In genomic region chr7:1248459-1249131, GRCh38 we compare ENCODE assay signal across 18 cellular contexts. TPM values are rescaled to one million over a fixed set of nuclear protein-coding genes. Genes with fewer than 3 reads are reported as not detected.
DNase-seq lines count a peak whose midpoint lies in the region; ATAC-seq, FAIRE-seq and TF ChIP-seq lines count a peak whose summit lies in the region.
"Had no signal": no experiment of that assay in that cellular context is flagged by ENCODE, and none has a peak within 500 bp of the region (broad histone marks: within the 10 kb centered on the region; RNA-seq: fewer than 3 reads in every experiment).

No MANE protein-coding gene starts in this region.

- DNase-seq in right cardiac atrium (peak; percentile 7 to 58 (median 45)), left cardiac atrium (no peak), Panc1 (ENCODE audit: low read depth, low spot score) (no peak), left kidney (ENCODE audit: low read depth, low spot score) (peak; percentile 72), NCI-H2081 treated with DMSO at 0.1 percent for 48 hours (lab: John Stamatoyannopoulos, UW) (no peak), transverse colon (no peak), GM19239 (ENCODE audit: insufficient read length, low spot score) (no peak), kidney tubule cell (ENCODE audit: low spot score) (no peak)
- DNase-seq: activated effector memory CD4-positive, alpha-beta T cell treated with anti-CD3 and anti-CD28 coated beads, Interleukin-2, amount 50 U/mL, for 16 hours; effector memory CD4-positive, alpha-beta T cell; spleen had no signal

- no TSS peak for BruUV-seq in Panc1 (replicated peaks; lab: Mats Ljungman, UMichigan)

- WGBS in right cardiac atrium = 4% methylated on average over 32 of the region's 32 CpGs
- WGBS in transverse colon (ENCODE audit: low coverage in 1 of 2), 2 donors = 9% methylated on average over 30 of the region's 32 CpGs; no CpG with 5 or more reads in 1 of the 2 donors

- no peak overlapping the region for H3K27ac ChIP-seq in right cardiac atrium (ENCODE audit: low read length)
- no peak overlapping the region for H3K27ac ChIP-seq in Panc1 (ENCODE audit: low read length)
- no peak overlapping the region for H3K27ac ChIP-seq in transverse colon
- H3K27ac ChIP-seq: spleen had no signal

- POLR2A ChIA-PET in Panc1 (lab: Charles Lee) = no interaction called here

- in situ Hi-C loops in Panc1 (cut with HindIII; ENCODE audit: low pct_unique_long_range_greater_than_20kb, low sequenced_read_pairs) = no loop called here
- in situ Hi-C loops in transverse colon (cut with MboI; ENCODE audit: low pct_ligation_motif_present in 1 of 4, low pct_unique_long_range_greater_than_20kb in 1 of 4, low sequenced_read_pairs in 3 of 4) = no loop called here

- FAIRE-seq in GM19239 (lab: Jason Lieb, UNC) = no peak
- FAIRE-seq: GM12891, TTC549 had no signal

- H3K4me1 ChIP-seq in right cardiac atrium (ENCODE audit: control insufficient read depth, insufficient read depth, low read length) (no peaks in the 10 kb centered on the region), Panc1 (ENCODE audit: control insufficient read depth, insufficient read depth, low read length) (peaks cover 8% of the 10 kb centered on the region), transverse colon (peaks cover 0 to 16% (median 9%) of the 10 kb centered on the region in 4 donors)

- intact Hi-C loops in right cardiac atrium (cut with DNase I) (no loop called here), left cardiac atrium (cut with DNase I) (no loop called here), Panc1 (cut with micrococcal nuclease; ENCODE audit: unreplicated experiment) (no loop called here), transverse colon (cut with DNase I; ENCODE audit: low total_unique reads) (no loop called here)

- ATAC-seq in right cardiac atrium (no peak), left cardiac atrium (no peak), Panc1 (peak; percentile 68)

- TF ChIP-seq CTCF in Panc1 (IDR thresholded peaks at IDR 0.05) (no peak), transverse colon (IDR thresholded peaks at IDR 0.05) (no peak)

- CTCF ChIA-PET in Panc1 (lab: Charles Lee) = no interaction called here

- TF ChIP-seq EP300 in transverse colon (IDR thresholded peaks at IDR 0.05; ENCODE audit: low read depth) = no peak

- no peaks in the 10 kb centered on the region for H3K36me3 ChIP-seq in Panc1 (ENCODE audit: control insufficient read depth, insufficient read depth, low read length)
- H3K36me3 ChIP-seq in transverse colon = no peaks in the 10 kb centered on the region
- H3K36me3 ChIP-seq: spleen had no signal

- H3K4me3 ChIP-seq in right cardiac atrium (ENCODE audit: low read length) (no peak overlapping the region), Panc1 (ENCODE audit: low read depth in 2 of 2, low read length in 2 of 2) (no peak overlapping the region), transverse colon (no peak overlapping the region)

- no peak for TF ChIP-seq POLR2A in transverse colon (IDR thresholded peaks at IDR 0.05)

- H3K9me3 ChIP-seq in right cardiac atrium (ENCODE audit: control insufficient read depth, low read length) = no peaks in the 10 kb centered on the region
- no peaks in the 10 kb centered on the region for H3K9me3 ChIP-seq in Panc1 (ENCODE audit: control insufficient read depth, insufficient read depth, low read depth, low read length)
- no peaks in the 10 kb centered on the region for H3K9me3 ChIP-seq in transverse colon
- H3K9me3 ChIP-seq: SK-N-SH, spleen had no signal

- H3K27me3 ChIP-seq in right cardiac atrium (ENCODE audit: control insufficient read depth, insufficient read depth) = no peaks in the 10 kb centered on the region
- H3K27me3 ChIP-seq in Panc1 (ENCODE audit: control insufficient read depth, insufficient read depth, low read length) = no peaks in the 10 kb centered on the region
- peaks cover 100% of the 10 kb centered on the region for H3K27me3 ChIP-seq in transverse colon

RNA-seq across cellular contexts. Expression of gene UNCX, which starts 15.9 kb away (rescaled TPM):
- total RNA-seq in right cardiac atrium (not detected), left cardiac atrium (not detected), Panc1 (2021; ENCODE audit: unreplicated experiment) (not detected), transverse colon (not detected)
- polyA plus RNA-seq in right cardiac atrium = not detected
- polyA plus RNA-seq in Panc1 (2012; ENCODE audit: insufficient read length) = not detected
- total RNA-seq: fibroblast of villous mesenchyme, HT-29, osteoblast, spleen, subcutaneous adipose tissue had no signal
- polyA plus RNA-seq: SK-N-SH, spleen had no signal

Comparison
In these comparisons a context has a peak if more than half of its experiments do, and no peak if none do; other contexts are left out.
1. DNase-seq: peak in right cardiac atrium (3 of 3) and left kidney (single experiment); none in left cardiac atrium (single experiment), Panc1 (single experiment), NCI-H2081 treated with DMSO at 0.1 percent for 48 hours (single experiment), transverse colon (single experiment), GM19239 (single experiment) and kidney tubule cell (single experiment).